In the genomic region with DNA sequence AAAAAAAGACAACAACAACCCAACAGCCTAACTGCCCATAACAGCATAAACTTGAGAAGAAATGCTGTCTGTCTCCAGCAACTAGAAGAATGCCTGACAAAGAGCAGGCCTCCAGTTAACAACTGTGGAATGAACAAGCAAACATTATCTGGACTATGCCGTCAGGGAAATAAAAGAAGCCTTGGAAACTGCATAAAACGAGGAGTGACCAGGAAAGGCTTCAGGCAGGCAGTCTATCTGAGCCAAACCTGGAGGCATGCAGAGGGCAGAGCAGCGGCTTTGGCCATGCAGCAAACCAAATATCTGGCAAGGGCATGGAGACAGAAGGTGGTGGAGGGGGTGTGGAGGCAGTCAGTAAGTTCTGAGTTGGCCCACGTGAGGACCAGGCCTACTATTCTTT, we compare ENCODE assay signal across 1 cellular context.
TF ChIP-seq lines count a peak whose summit lies in the region.

No MANE protein-coding gene starts in this region.

TF ChIP-seq in IMR-90, 13 proteins besides CTCF, POLR2A, EP300 and RAD21:
- no peak for TF ChIP-seq MAFK (IDR thresholded peaks at IDR 0.05; ENCODE audit: low read depth, low read length)
- no peak for TF ChIP-seq USF2 (IDR thresholded peaks at IDR 0.05; ENCODE audit: low read depth, low read length)
- TF ChIP-seq CEBPB (IDR thresholded peaks at IDR 0.05; ENCODE audit: low read depth, low read length): no peak
- no peak for TF ChIP-seq RFX5 (IDR thresholded peaks at IDR 0.05; ENCODE audit: low read depth, low read length)
- no peak for TF ChIP-seq FOS (IDR thresholded peaks at IDR 0.05; ENCODE audit: low read depth, low read length)
- TF ChIP-seq CHD1 (IDR thresholded peaks at IDR 0.05; ENCODE audit: low read depth, low read length): no peak
- TF ChIP-seq ELK1 (IDR thresholded peaks at IDR 0.05; ENCODE audit: borderline replicate concordance, low read depth, low read length): no peak
- no peak for TF ChIP-seq RCOR1 (IDR thresholded peaks at IDR 0.05; ENCODE audit: insufficient replicate concordance, low read length)
- no peak for TF ChIP-seq SMC3 (IDR thresholded peaks at IDR 0.05; ENCODE audit: low read depth, low read length)
- no peak for TF ChIP-seq BHLHE40 (IDR thresholded peaks at IDR 0.05; ENCODE audit: low read depth, low read length)
- TF ChIP-seq MXI1 (IDR thresholded peaks at IDR 0.05; ENCODE audit: borderline replicate concordance, low read depth, low read length): no peak
- no peak for TF ChIP-seq NFE2L2 (IDR thresholded peaks at IDR 0.05; ENCODE audit: low read depth, low read length)
- TF ChIP-seq MAZ (IDR thresholded peaks at IDR 0.05; ENCODE audit: borderline replicate concordance, low read depth, low read length): no peak
